18 cellular contexts compared by ENCODE assay signal in genomic region chr14:100541621-100542560, GRCh38. TPM values are rescaled to one million over a fixed set of nuclear protein-coding genes. Genes with fewer than 3 reads are reported as not detected.
"Had no signal": no experiment of that assay in that cellular context is flagged by ENCODE, and none has a peak within 500 bp of the region (broad histone marks: within the 10 kb centered on the region; RNA-seq: fewer than 3 reads in every experiment).

No MANE protein-coding gene starts in this region.

- H3K4me3 ChIP-seq: dorsolateral prefrontal cortex, ovary, SK-N-MC, transverse colon had no signal

- H3K27ac ChIP-seq: brain microvascular endothelial cell, dorsolateral prefrontal cortex, ovary, SK-N-MC, transverse colon, VCaP had no signal

- H3K36me3 ChIP-seq: brain microvascular endothelial cell, ovary, transverse colon had no signal

- H3K27me3 Mint-ChIP-seq: activated CD8-positive, alpha-beta T cell treated with anti-CD3 and anti-CD28 coated beads for 36 hours; natural killer cell treated with Interleukin-12 subunit alpha and Interleukin-12 subunit beta and Interleukin-15 and Interleukin-18, amount 100 ng/mL, for 72 hours; T-cell had no signal

- FAIRE-seq: small intestine had no signal

- H3K27ac Mint-ChIP-seq: activated CD8-positive, alpha-beta T cell treated with anti-CD3 and anti-CD28 coated beads for 36 hours; activated naive CD4-positive, alpha-beta T cell treated with anti-CD3 and anti-CD28 coated beads, Interleukin-2, amount 10 ng/mL, durations not matched to agents 7 days and 5 days; natural killer cell treated with Interleukin-12 subunit alpha and Interleukin-12 subunit beta and Interleukin-15 and Interleukin-18, amount 100 ng/mL, for 72 hours; stimulated activated effector memory CD8-positive, alpha-beta T cell treated with anti-CD3 and anti-CD28 coated beads, Interleukin-12 subunit alpha, Interleukin-12 subunit beta, amount 100 ng/mL, for 72 hours; T-cell had no signal

- H3K36me3 Mint-ChIP-seq: activated naive CD4-positive, alpha-beta T cell treated with anti-CD3 and anti-CD28 coated beads, Interleukin-2, amount 10 ng/mL, durations not matched to agents 7 days and 5 days; natural killer cell treated with Interleukin-12 subunit alpha and Interleukin-12 subunit beta and Interleukin-15 and Interleukin-18, amount 100 ng/mL, for 72 hours; stimulated activated effector memory CD8-positive, alpha-beta T cell treated with anti-CD3 and anti-CD28 coated beads, Interleukin-12 subunit alpha, Interleukin-12 subunit beta, amount 100 ng/mL, for 72 hours; T-cell had no signal

- DNase-seq: activated CD8-positive, alpha-beta memory T cell treated with anti-CD3 and anti-CD28 coated beads, Interleukin-2, amount 50 U/mL, for 48 hours; activated CD8-positive, alpha-beta T cell treated with anti-CD3 and anti-CD28 coated beads for 36 hours; activated naive CD4-positive, alpha-beta T cell treated with anti-CD3 and anti-CD28 coated beads, Interleukin-2, amount 10 ng/mL, durations not matched to agents 7 days and 5 days; amniotic stem cell; brain microvascular endothelial cell; hypothalamus; mammary epithelial cell; small intestine; T-cell; transverse colon had no signal

- H3K27me3 ChIP-seq: brain microvascular endothelial cell, dorsolateral prefrontal cortex, ovary, transverse colon had no signal

- H3K9me3 ChIP-seq: ovary, transverse colon had no signal

- H3K9me3 Mint-ChIP-seq: activated CD8-positive, alpha-beta T cell treated with anti-CD3 and anti-CD28 coated beads for 36 hours; activated naive CD4-positive, alpha-beta T cell treated with anti-CD3 and anti-CD28 coated beads, Interleukin-2, amount 10 ng/mL, durations not matched to agents 7 days and 5 days; natural killer cell treated with Interleukin-12 subunit alpha and Interleukin-12 subunit beta and Interleukin-15 and Interleukin-18, amount 100 ng/mL, for 72 hours; stimulated activated effector memory CD8-positive, alpha-beta T cell treated with anti-CD3 and anti-CD28 coated beads, Interleukin-12 subunit alpha, Interleukin-12 subunit beta, amount 100 ng/mL, for 72 hours; T-cell had no signal

- ATAC-seq: activated CD8-positive, alpha-beta T cell treated with anti-CD3 and anti-CD28 coated beads for 36 hours; esophagus mucosa; natural killer cell treated with Interleukin-12 subunit alpha and Interleukin-12 subunit beta and Interleukin-15 and Interleukin-18, amount 100 ng/mL, for 72 hours; stimulated activated effector memory CD8-positive, alpha-beta T cell treated with anti-CD3 and anti-CD28 coated beads, Interleukin-12 subunit alpha, Interleukin-12 subunit beta, amount 100 ng/mL, for 72 hours; T-cell had no signal

- H3K4me3 Mint-ChIP-seq: activated CD8-positive, alpha-beta T cell treated with anti-CD3 and anti-CD28 coated beads for 36 hours; activated naive CD4-positive, alpha-beta T cell treated with anti-CD3 and anti-CD28 coated beads, Interleukin-2, amount 10 ng/mL, durations not matched to agents 7 days and 5 days; natural killer cell treated with Interleukin-12 subunit alpha and Interleukin-12 subunit beta and Interleukin-15 and Interleukin-18, amount 100 ng/mL, for 72 hours; stimulated activated effector memory CD8-positive, alpha-beta T cell treated with anti-CD3 and anti-CD28 coated beads, Interleukin-12 subunit alpha, Interleukin-12 subunit beta, amount 100 ng/mL, for 72 hours; T-cell had no signal

RNA-seq across cellular contexts. Expression of gene BEGAIN, which starts 45.3 kb away (rescaled TPM):
- total RNA-seq: glomerular endothelial cell; natural killer cell treated with Interleukin-12 subunit alpha and Interleukin-12 subunit beta and Interleukin-15 and Interleukin-18, amount 100 ng/mL, for 72 hours had no signal
